ENCODE assay signal across 18 cellular contexts in genomic region chr1:212461916-212462660, GRCh38.
"Had no signal": no experiment of that assay in that cellular context is flagged by ENCODE, and none has a peak within 500 bp of the region (broad histone marks: within the 10 kb centered on the region; RNA-seq: fewer than 3 reads in every experiment).

No MANE protein-coding gene starts in this region.

- ATAC-seq: left lung; mucosa of descending colon; right lobe of liver; stimulated activated memory B cell treated with anti-CD40 and anti-IgM and Interleukin-4, amounts not matched to agents 10 μg/mL and 1 μg/mL and 100 μg/mL, for 72 hours; WTC11 had no signal

- H3K9me3 Mint-ChIP-seq: activated CD4-positive, alpha-beta memory T cell treated with anti-CD3 and anti-CD28 coated beads for 36 hours; activated T-helper 2 cell treated with anti-CD3 and anti-CD28 coated beads, Interferon-gamma antibody, Interleukin-2, Interleukin-4, amounts not matched to agents 10 μg/mL and 5 μg/mL and 100 μg/mL, durations not matched to agents 14 hours and 24 hours and 36 hours; naive B cell; neural crest cell; stimulated activated memory B cell treated with anti-CD40 and anti-IgM and Interleukin-4, amounts not matched to agents 10 μg/mL and 1 μg/mL and 100 μg/mL, for 72 hours; T-helper 2 cell treated with Interferon-gamma antibody and Interleukin-4, amounts not matched to agents 5 μg/mL and 100 μg/mL, for 36 hours had no signal

- DNase-seq: activated CD4-positive, alpha-beta memory T cell treated with anti-CD3 and anti-CD28 coated beads for 36 hours; activated CD4-positive, alpha-beta T cell treated with anti-CD3 and anti-CD28 coated beads for 4 hours; activated naive CD4-positive, alpha-beta T cell treated with anti-CD3 and anti-CD28 coated beads, Interleukin-2, amount 50 U/mL, for 16 hours; kidney; left lung; mammary epithelial cell; mucosa of descending colon; naive B cell; stimulated activated CD4-positive, alpha-beta T cell treated with anti-CD3 and anti-CD28 coated beads, Interleukin-4, amount 100 ng/mL, for 4 hours; tibial artery had no signal

- H3K27me3 Mint-ChIP-seq: stimulated activated memory B cell treated with anti-CD40 and anti-IgM and Interleukin-4, amounts not matched to agents 10 μg/mL and 1 μg/mL and 100 μg/mL, for 72 hours had no signal

- H3K4me3 Mint-ChIP-seq: activated CD4-positive, alpha-beta memory T cell treated with anti-CD3 and anti-CD28 coated beads for 36 hours; naive B cell; neural crest cell; stimulated activated memory B cell treated with anti-CD40 and anti-IgM and Interleukin-4, amounts not matched to agents 10 μg/mL and 1 μg/mL and 100 μg/mL, for 72 hours; T-helper 2 cell treated with Interferon-gamma antibody and Interleukin-4, amounts not matched to agents 5 μg/mL and 100 μg/mL, for 36 hours; WTC11 had no signal

- H3K27ac ChIP-seq: left lung, right lobe of liver, SK-N-MC, tibial artery had no signal

- H3K9me3 ChIP-seq: left lung, mucosa of descending colon, right lobe of liver, tibial artery had no signal

- H3K4me3 ChIP-seq: left lung, mucosa of descending colon, right lobe of liver, SK-N-MC, smooth muscle cell, tibial artery had no signal

- H3K4me1 Mint-ChIP-seq: stimulated activated memory B cell treated with anti-CD40 and anti-IgM and Interleukin-4, amounts not matched to agents 10 μg/mL and 1 μg/mL and 100 μg/mL, for 72 hours had no signal

- H3K4me1 ChIP-seq: left lung, right lobe of liver had no signal

- H3K27ac Mint-ChIP-seq: activated CD4-positive, alpha-beta memory T cell treated with anti-CD3 and anti-CD28 coated beads for 36 hours; activated T-helper 2 cell treated with anti-CD3 and anti-CD28 coated beads, Interferon-gamma antibody, Interleukin-2, Interleukin-4, amounts not matched to agents 10 μg/mL and 5 μg/mL and 100 μg/mL, durations not matched to agents 14 hours and 24 hours and 36 hours; stimulated activated memory B cell treated with anti-CD40 and anti-IgM and Interleukin-4, amounts not matched to agents 10 μg/mL and 1 μg/mL and 100 μg/mL, for 72 hours; T-helper 2 cell treated with Interferon-gamma antibody and Interleukin-4, amounts not matched to agents 5 μg/mL and 100 μg/mL, for 36 hours; WTC11 had no signal

- H3K36me3 Mint-ChIP-seq: activated CD4-positive, alpha-beta memory T cell treated with anti-CD3 and anti-CD28 coated beads for 36 hours; naive B cell; stimulated activated memory B cell treated with anti-CD40 and anti-IgM and Interleukin-4, amounts not matched to agents 10 μg/mL and 1 μg/mL and 100 μg/mL, for 72 hours; WTC11 had no signal

- H3K36me3 ChIP-seq: left lung, right lobe of liver, tibial artery had no signal

- H3K27me3 ChIP-seq: left lung, right lobe of liver, tibial artery had no signal
